In the genomic region with DNA sequence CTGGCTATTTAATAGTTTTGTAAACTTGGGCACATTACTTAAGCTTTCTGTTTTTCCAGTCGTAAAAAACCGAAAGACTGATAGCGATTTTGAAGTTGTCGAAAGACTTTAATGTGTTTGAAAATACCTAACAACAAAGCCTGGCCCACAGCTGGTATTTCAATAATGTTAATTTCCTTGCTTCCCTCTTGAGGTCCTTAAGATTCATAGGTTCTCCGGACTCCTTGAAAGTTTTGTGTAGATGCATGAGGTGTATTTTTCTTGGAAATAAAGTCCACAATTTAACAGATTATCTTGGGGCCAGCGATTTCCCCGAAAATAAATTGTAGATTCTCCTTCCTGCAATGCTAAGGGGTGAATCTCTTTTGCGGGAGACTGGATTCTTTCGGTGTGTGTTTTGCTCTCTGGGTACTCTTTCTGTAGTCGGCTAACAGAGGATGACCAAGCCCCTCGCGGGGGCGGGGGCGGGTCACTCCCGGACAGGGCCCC, we compare ENCODE assay signal across 9 cellular contexts. TPM values are rescaled to one million over a fixed set of nuclear protein-coding genes. Genes with fewer than 3 reads are reported as not detected.
A peak's percentile ranks its signal among the peaks of the same experiment; 100 is the strongest.
DNase-seq lines count a peak whose midpoint lies in the region; ATAC-seq, FAIRE-seq and TF ChIP-seq lines count a peak whose summit lies in the region.
"Had no signal": no experiment of that assay in that cellular context is flagged by ENCODE, and none has a peak within 500 bp of the region (broad histone marks: within the 10 kb centered on the region; RNA-seq: fewer than 3 reads in every experiment).

No MANE protein-coding gene starts in this region.

- no peak for TF ChIP-seq CTCF in HepG2 (CRISPR knock-in tag; IDR thresholded peaks at IDR 0.05)

- no peak for TF ChIP-seq RAD21 in HepG2 (CRISPR knock-in tag; IDR thresholded peaks at IDR 0.05)

- peak overlapping the region; percentile 78 for H3K27ac ChIP-seq in angular gyrus (ENCODE audit: low read depth, low read length)
- peak overlapping the region; percentile 97 for H3K27ac ChIP-seq in HepG2 (ENCODE audit: extremely low read length, insufficient read depth, low read length)
- H3K27ac ChIP-seq in thymus (ENCODE audit: low read depth): peak overlapping the region; percentile 81

- peak overlapping the region; percentile 61 for H2AFZ ChIP-seq in HepG2 (ENCODE audit: low read length)

- H3K9ac ChIP-seq in HepG2 (ENCODE audit: insufficient read depth, low read depth, low read length): peak overlapping the region; percentile 99

- no peaks in the 10 kb centered on the region for H3K27me3 Mint-ChIP-seq in activated CD4-positive, alpha-beta T cell treated with anti-CD3 and anti-CD28 coated beads, Interleukin-2, amount 10 ng/mL, durations not matched to agents 24 days and 14 days

- H3K36me3 Mint-ChIP-seq in activated CD4-positive, alpha-beta T cell treated with anti-CD3 and anti-CD28 coated beads, Interleukin-2, amount 10 ng/mL, durations not matched to agents 24 days and 14 days (ENCODE audit: low read depth): peaks cover 28% of the 10 kb centered on the region

- BruUV-seq in HepG2 (replicated peaks; lab: Mats Ljungman, UMichigan): TSS peak; percentile 88

- intact Hi-C loops in activated CD4-positive, alpha-beta T cell treated with anti-CD3 and anti-CD28 coated beads, Interleukin-2, amount 10 ng/mL, durations not matched to agents 24 days and 14 days (cut with micrococcal nuclease): loop anchor here (1.0 to 10.0 kb wide), 8 partner anchors 68 to 449 kb away; a partner anchor contains a TSS
- intact Hi-C loops in HepG2 (cut with micrococcal nuclease; ENCODE audit: unreplicated experiment): loop anchor here (1.0 to 5.0 kb wide), 2 partner anchors 69 to 88 kb away; a partner anchor contains a TSS

- POLR2A ChIA-PET in HepG2 (lab: Yijun Ruan, JAX): interaction anchor here (0.6 to 5.3 kb wide), 27 partner anchors 9 to 906 kb away, joined by 3 to 89 read pairs (median 4); a partner anchor contains a TSS

- 0% methylated on average over 9 of the region's 15 CpGs for WGBS in HepG2 (ENCODE audit: low lambda C conversion rate)
- WGBS in thymus: 20% methylated on average over 15 of the region's 15 CpGs

- H3K4me1 ChIP-seq in HepG2 (ENCODE audit: insufficient read depth, low read length) (peaks cover 59% of the 10 kb centered on the region), thymus (ENCODE audit: control insufficient read depth, insufficient read depth, low read length) (peaks cover 12% of the 10 kb centered on the region)

- no peak for DNase-seq in activated CD4-positive, alpha-beta T cell treated with anti-CD3 and anti-CD28 coated beads, Interleukin-2, amount 10 ng/mL, durations not matched to agents 24 days and 14 days
- no peak for DNase-seq in activated CD4-positive, alpha-beta T cell treated with anti-CD3 and anti-CD28 coated beads for 48 hours
- DNase-seq in HepG2 (ENCODE audit: low spot score) (no peak), NCI-H2196 treated with DMSO at 0.1 percent for 48 hours (lab: John Stamatoyannopoulos, UW; ENCODE audit: unreplicated experiment) (no peak)
- no peak for DNase-seq in activated CD4-positive, alpha-beta T cell treated with anti-CD3 and anti-CD28 coated beads for 4 hours

- H3K4me1 Mint-ChIP-seq in activated CD4-positive, alpha-beta T cell treated with anti-CD3 and anti-CD28 coated beads, Interleukin-2, amount 10 ng/mL, durations not matched to agents 24 days and 14 days: peaks cover 23% of the 10 kb centered on the region

- H3K4me3 ChIP-seq in HepG2 (replicated peaks in 1 of 3; ENCODE audit: insufficient read depth in 1 of 3, low read depth in 2 of 3, low read length in 3 of 3) (peak overlapping the region; percentile 56 to 69 (median 63)), thymus (ENCODE audit: low read length) (peak overlapping the region; percentile 99)

- H3K4me3 Mint-ChIP-seq in activated CD4-positive, alpha-beta T cell treated with anti-CD3 and anti-CD28 coated beads, Interleukin-2, amount 10 ng/mL, durations not matched to agents 24 days and 14 days: peak overlapping the region; percentile 100

- peak overlapping the region; percentile 98 for H3K27ac Mint-ChIP-seq in activated CD4-positive, alpha-beta T cell treated with anti-CD3 and anti-CD28 coated beads, Interleukin-2, amount 10 ng/mL, durations not matched to agents 24 days and 14 days

- in situ Hi-C loops in HepG2 (cut with HindIII; ENCODE audit: extremely low pct_ligation_motif_present, low pct_unique_long_range_greater_than_20kb): no loop called here

- H3K9me3 Mint-ChIP-seq in activated CD4-positive, alpha-beta T cell treated with anti-CD3 and anti-CD28 coated beads, Interleukin-2, amount 10 ng/mL, durations not matched to agents 24 days and 14 days: no peaks in the 10 kb centered on the region

- peaks cover 38% of the 10 kb centered on the region for H3K79me2 ChIP-seq in HepG2 (ENCODE audit: insufficient read depth, low read length)

- FAIRE-seq in HepG2 (lab: Jason Lieb, UNC): no peak
- FAIRE-seq: frontal cortex had no signal

- TF ChIP-seq POLR2A in HepG2 (IDR thresholded peaks at IDR 0.05; ENCODE audit: insufficient read depth in 1 of 2, low read depth in 2 of 2, low read length in 2 of 2): 0 out of 4 replicates have a peak, but pooled peaks of 1 of the 2 experiments have one; percentile 18

- ATAC-seq in HepG2 (no peak), GM21526 (IDR thresholded peaks at IDR 0.05; ENCODE audit: low FRiP score, unreplicated experiment) (no peak)

- peaks cover 28% of the 10 kb centered on the region for H4K20me1 ChIP-seq in HepG2 (ENCODE audit: insufficient read depth, low read length)

- TF ChIP-seq EP300 in HepG2 (IDR thresholded peaks at IDR 0.05; ENCODE audit: low read depth in 2 of 2, low read length in 2 of 2) (no peak), HepG2 (CRISPR knock-in tag; IDR thresholded peaks at IDR 0.05; ENCODE audit: borderline replicate concordance) (no peak)

- H3K4me2 ChIP-seq in HepG2 (ENCODE audit: low read depth, low read length): peak overlapping the region; percentile 91

- H3K27me3 ChIP-seq in HepG2 (ENCODE audit: control insufficient read depth in 1 of 2, insufficient read depth in 2 of 2, low read length in 2 of 2) (no peaks in the 10 kb centered on the region; a peak in 1 of 5 replicates), thymus (ENCODE audit: control insufficient read depth, insufficient read depth) (no peaks in the 10 kb centered on the region)

- no peaks in the 10 kb centered on the region for H3K9me3 ChIP-seq in HepG2 (ENCODE audit: low read length)
- no peaks in the 10 kb centered on the region for H3K9me3 ChIP-seq in thymus (ENCODE audit: control insufficient read depth)

- H3K36me3 ChIP-seq in HepG2 (replicated peaks in 1 of 2; ENCODE audit: control insufficient read depth in 1 of 2, insufficient read depth in 2 of 2, low read length in 2 of 2) (peaks cover 0 to 20% of the 10 kb centered on the region in 2 experiments; a peak in 3 of 5 replicates), thymus (ENCODE audit: control insufficient read depth, insufficient read depth) (peaks cover 11% of the 10 kb centered on the region)

- CTCF ChIA-PET in HepG2 (lab: Yijun Ruan, JAX; ENCODE audit: low intra/inter-chr PET ratio, low total read pairs): interaction anchor here (1.1 kb wide), 1 partner anchor 96 kb away, joined by 3 read pairs; no protein-coding TSS in a partner anchor

TF ChIP-seq in HepG2, 621 proteins besides CTCF, POLR2A, EP300 and RAD21 (continues in another document):
- TF ChIP-seq, protein P1, sequence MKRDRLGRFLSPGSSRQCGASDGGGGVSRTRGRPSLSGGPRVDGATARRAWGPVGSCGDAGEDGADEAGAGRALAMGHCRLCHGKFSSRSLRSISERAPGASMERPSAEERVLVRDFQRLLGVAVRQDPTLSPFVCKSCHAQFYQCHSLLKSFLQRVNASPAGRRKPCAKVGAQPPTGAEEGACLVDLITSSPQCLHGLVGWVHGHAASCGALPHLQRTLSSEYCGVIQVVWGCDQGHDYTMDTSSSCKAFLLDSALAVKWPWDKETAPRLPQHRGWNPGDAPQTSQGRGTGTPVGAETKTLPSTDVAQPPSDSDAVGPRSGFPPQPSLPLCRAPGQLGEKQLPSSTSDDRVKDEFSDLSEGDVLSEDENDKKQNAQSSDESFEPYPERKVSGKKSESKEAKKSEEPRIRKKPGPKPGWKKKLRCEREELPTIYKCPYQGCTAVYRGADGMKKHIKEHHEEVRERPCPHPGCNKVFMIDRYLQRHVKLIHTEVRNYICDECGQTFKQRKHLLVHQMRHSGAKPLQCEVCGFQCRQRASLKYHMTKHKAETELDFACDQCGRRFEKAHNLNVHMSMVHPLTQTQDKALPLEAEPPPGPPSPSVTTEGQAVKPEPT (CRISPR knock-in tag; IDR thresholded peaks at IDR 0.05; ENCODE audit: low read depth): no peak
- no peak for TF ChIP-seq POLR2G (IDR thresholded peaks at IDR 0.05; ENCODE audit: low read depth, low read length)
- TF ChIP-seq ZNF446 (CRISPR knock-in tag; IDR thresholded peaks at IDR 0.05): 0 out of 2 replicates have a peak, but pooled peaks have one; percentile 27

RNA-seq across cellular contexts. Expression of a gene that starts 0.7 kb away (rescaled TPM):
- total RNA-seq in activated CD4-positive, alpha-beta T cell treated with anti-CD3 and anti-CD28 coated beads, Interleukin-2, amount 10 ng/mL, durations not matched to agents 24 days and 14 days: 90.8 and 92.6 TPM in 2 replicates
- total RNA-seq in HepG2 (2016; rRNA removed; fragmentation: Illumina TruSeq; extraction: Trizol): 59.6 and 84.7 TPM in 2 replicates
- 23.5 and 25.1 TPM in 2 replicates for total RNA-seq in HepG2 (2016; cell fraction: cytosol; rRNA removed; fragmentation: Illumina TruSeq; extraction: Trizol; ENCODE audit: low read depth)
- 64.6 and 75.8 TPM in 2 replicates for total RNA-seq in HepG2 (2016; cell fraction: insoluble cytoplasmic fraction; rRNA removed; fragmentation: Illumina TruSeq; extraction: Trizol)
- 40.7 and 44.0 TPM in 2 replicates for total RNA-seq in HepG2 (2016; cell fraction: membrane; rRNA removed; fragmentation: Illumina TruSeq; extraction: Trizol)
- 40.1 and 45.5 TPM in 2 replicates for total RNA-seq in HepG2 (2016; cell fraction: nucleus; rRNA removed; fragmentation: Illumina TruSeq; extraction: Trizol)
- polyA plus RNA-seq in HepG2 (2011; rRNA removed) (48.4 and 57.5 TPM in 2 replicates), thymus (72.6 TPM)
- polyA plus RNA-seq in HepG2 (2011; cell fraction: cytosol; rRNA removed): 42.8 and 55.5 TPM in 2 replicates
- 27.3 and 38.4 TPM in 2 replicates for polyA plus RNA-seq in HepG2 (2011; cell fraction: nucleus; rRNA removed)
- 45.7 and 46.5 TPM in 2 replicates for polyA plus RNA-seq in HepG2 (2012)
- polyA plus RNA-seq in HepG2 (2016; cell fraction: cytosol; fragmentation: Illumina TruSeq; extraction: Trizol; ENCODE audit: low read depth): 6.9 and 7.4 TPM in 2 replicates
- 77.8 and 84.1 TPM in 2 replicates for polyA plus RNA-seq in HepG2 (2016; cell fraction: insoluble cytoplasmic fraction; fragmentation: Illumina TruSeq; extraction: Trizol; ENCODE audit: low read depth)
- 19.2 and 20.4 TPM in 2 replicates for polyA plus RNA-seq in HepG2 (2016; cell fraction: membrane; fragmentation: Illumina TruSeq; extraction: Trizol; ENCODE audit: low read depth)
- polyA plus RNA-seq in HepG2 (2016; cell fraction: nucleus; fragmentation: Illumina TruSeq; extraction: Trizol; ENCODE audit: insufficient read depth, low read depth): 51.1 and 54.7 TPM in 2 replicates
- polyA minus RNA-seq in HepG2 (2011; rRNA and poly(A)+ RNA removed; ENCODE audit: low replicate concordance): 118 and 193 TPM in 2 replicates
- 60.7 and 61.0 TPM in 2 replicates for polyA minus RNA-seq in HepG2 (2011; cell fraction: cytosol; rRNA and poly(A)+ RNA removed)
- polyA minus RNA-seq in HepG2 (2011; cell fraction: nucleus; rRNA and poly(A)+ RNA removed): 38.6 and 48.5 TPM in 2 replicates
